In the genomic region with DNA sequence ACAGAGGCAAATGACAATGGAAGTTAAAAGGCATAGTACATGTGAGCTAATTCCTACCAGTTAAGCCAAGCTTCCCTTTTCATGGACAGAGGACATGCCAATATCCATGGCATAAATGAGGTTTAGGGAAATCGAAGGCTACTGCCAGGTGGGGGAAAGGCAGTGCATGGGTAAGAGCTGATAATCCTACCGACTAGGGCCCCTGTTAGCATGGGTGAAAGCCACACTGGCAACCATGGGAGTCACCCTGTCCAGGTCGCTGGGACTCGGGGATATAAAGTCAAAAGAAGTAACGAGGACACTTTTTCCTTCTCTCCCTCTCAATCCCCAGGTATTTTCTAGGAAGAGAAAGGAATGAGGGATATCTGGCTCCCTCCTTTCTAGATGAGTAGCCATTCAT, we compare ENCODE assay signal across 30 cellular contexts.
"Had no signal": no experiment of that assay in that cellular context is flagged by ENCODE, and none has a peak within 500 bp of the region (broad histone marks: within the 10 kb centered on the region; RNA-seq: fewer than 3 reads in every experiment).

No MANE protein-coding gene starts in this region.

- ATAC-seq: effector memory CD8-positive, alpha-beta T cell; esophagus mucosa; gastrocnemius medialis; heart right ventricle; left colon; left lobe of liver; lower lobe of right lung; mucosa of descending colon had no signal

- H3K4me1 Mint-ChIP-seq: immature natural killer cell, naive B cell had no signal

- FAIRE-seq: endometrium, kidney had no signal

- H3K4me3 Mint-ChIP-seq: dendritic cell treated with granulocyte-macrophage colony-stimulating factor and Interleukin-4, amounts not matched to agents 40 ng/mL and 50 ng/mL, for 4 days; effector memory CD8-positive, alpha-beta T cell; endodermal cell; immature natural killer cell; mesothelial cell of epicardium; naive B cell had no signal

- H3K36me3 Mint-ChIP-seq: immature natural killer cell, mesothelial cell of epicardium, naive B cell had no signal

- H3K27ac Mint-ChIP-seq: dendritic cell treated with granulocyte-macrophage colony-stimulating factor and Interleukin-4, amounts not matched to agents 40 ng/mL and 50 ng/mL, for 4 days; effector memory CD8-positive, alpha-beta T cell; endodermal cell; immature natural killer cell; mesothelial cell of epicardium; naive B cell had no signal

- H3K4me3 ChIP-seq: colonic mucosa, esophagus squamous epithelium, gastrocnemius medialis, heart right ventricle, left ventricle myocardium inferior, lower lobe of right lung, mucosa of descending colon had no signal

- DNase-seq: colonic mucosa; cortex of kidney; effector CD8-positive, alpha-beta T cell; effector memory CD8-positive, alpha-beta T cell; endodermal cell; erythroblast; esophagus squamous epithelium; foreskin fibroblast; foreskin melanocyte; gastrocnemius medialis; glutamatergic neuron; head of caudate nucleus; heart right ventricle; hippocampal formation; immature natural killer cell; islet precursor cell; kidney; kidney glomerular epithelial cell; left colon; left ventricle myocardium inferior; lower lobe of right lung; mesenchymal stem cell; mucosa of descending colon; naive B cell had no signal

- H3K4me1 ChIP-seq: colonic mucosa, esophagus squamous epithelium, gastrocnemius medialis, lower lobe of right lung had no signal

- H3K36me3 ChIP-seq: colonic mucosa, esophagus squamous epithelium, gastrocnemius medialis, heart right ventricle, left ventricle myocardium inferior, lower lobe of right lung had no signal

- H3K27me3 ChIP-seq: colonic mucosa, esophagus squamous epithelium, gastrocnemius medialis, heart right ventricle had no signal

- H3K9me3 Mint-ChIP-seq: effector memory CD8-positive, alpha-beta T cell had no signal

- H3K27me3 Mint-ChIP-seq: dendritic cell treated with granulocyte-macrophage colony-stimulating factor and Interleukin-4, amounts not matched to agents 40 ng/mL and 50 ng/mL, for 4 days; effector memory CD8-positive, alpha-beta T cell; naive B cell had no signal

- H3K9me3 ChIP-seq: colonic mucosa, gastrocnemius medialis had no signal

- H3K27ac ChIP-seq: colonic mucosa, epithelial cell of prostate, esophagus squamous epithelium, gastrocnemius medialis, heart right ventricle, left ventricle myocardium inferior, lower lobe of right lung had no signal
